18 cellular contexts compared by ENCODE assay signal in genomic region chr1:49686107-49686506, GRCh38.
"Had no signal": no experiment of that assay in that cellular context is flagged by ENCODE, and none has a peak within 500 bp of the region (broad histone marks: within the 10 kb centered on the region; RNA-seq: fewer than 3 reads in every experiment).

No MANE protein-coding gene starts in this region.

- ATAC-seq: activated naive CD4-positive, alpha-beta T cell treated with anti-CD3 and anti-CD28 coated beads, Interleukin-2, amount 50 U/mL, for 72 hours; left lobe of liver had no signal

- H3K9ac ChIP-seq: parathyroid adenoma had no signal

- H2AFZ ChIP-seq: parathyroid adenoma had no signal

- H3K27ac ChIP-seq: colonic mucosa, epithelial cell of prostate, parathyroid adenoma, tibial artery, WERI-Rb-1 had no signal

- H3K27me3 ChIP-seq: colonic mucosa, tibial artery had no signal

- H3K36me3 ChIP-seq: colonic mucosa, tibial artery, WERI-Rb-1 had no signal

- H3K4me3 ChIP-seq: colonic mucosa, tibial artery had no signal

- H3K79me2 ChIP-seq: parathyroid adenoma had no signal

- H3K9me3 ChIP-seq: colonic mucosa had no signal

- DNase-seq: activated CD4-positive, alpha-beta T cell treated with anti-CD3 and anti-CD28 coated beads for 1 hour; activated gamma-delta T cell treated with Interleukin-2 at 50 U/mL for 16 hours; colonic mucosa; endodermal cell; foreskin melanocyte; glutamatergic neuron; hypothalamus; midbrain; stimulated activated CD4-positive, alpha-beta T cell treated with anti-CD3 and anti-CD28 coated beads, Interleukin-12 subunit alpha, Interleukin-12 subunit beta, amount 100 ng/mL, for 4 hours; stimulated activated CD4-positive, alpha-beta T cell treated with anti-CD3 and anti-CD28 coated beads, Interleukin-1b, Interleukin-23, amount 100 ng/mL, for 48 hours; stimulated activated CD8-positive, alpha-beta memory T cell treated with anti-CD3 and anti-CD28 coated beads, Interleukin-4, amount 100 ng/mL, for 48 hours; stimulated activated naive CD4-positive, alpha-beta T cell; tibial artery; WERI-Rb-1 had no signal

- H3K4me1 ChIP-seq: colonic mucosa, parathyroid adenoma, tibial artery had no signal
